ENCODE assay signal across 3 cellular contexts in the genomic region with DNA sequence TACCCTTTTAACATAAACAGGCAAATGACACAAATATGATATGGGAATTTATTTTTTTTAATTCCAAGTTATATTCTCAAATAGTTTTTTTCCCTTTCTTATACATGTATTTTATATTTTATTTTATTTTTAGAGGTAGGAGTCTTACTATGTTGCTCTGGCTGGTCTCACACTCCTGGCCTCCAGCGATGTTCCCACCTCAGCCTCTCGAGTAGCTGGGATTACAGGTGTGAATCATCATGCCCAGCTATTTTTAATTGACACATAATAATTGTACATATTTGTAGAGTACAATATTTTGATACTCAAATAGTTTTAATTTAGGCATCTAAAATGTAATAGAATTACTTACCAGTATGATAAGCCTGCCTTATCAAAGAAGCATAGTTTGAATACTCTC.
"Had no signal": no experiment of that assay in that cellular context is flagged by ENCODE, and none has a peak within 500 bp of the region (broad histone marks: within the 10 kb centered on the region; RNA-seq: fewer than 3 reads in every experiment).

No MANE protein-coding gene starts in this region.

- DNase-seq: GDM1, GF-D8 had no signal

- H3K4me3 ChIP-seq: GM12878 had no signal

- ATAC-seq: GM12878 had no signal
